In genomic region chr12:21694660-21695059, GRCh38 we compare ENCODE assay signal across 2 cellular contexts.
TF ChIP-seq lines count a peak whose summit lies in the region.

No MANE protein-coding gene starts in this region.

TF ChIP-seq in GM23338, 12 proteins besides CTCF, POLR2A, EP300 and RAD21:
- TF ChIP-seq ZNF114 (CRISPR knock-in tag; IDR thresholded peaks at IDR 0.05) (no peak), ZNF462 (CRISPR knock-in tag; IDR thresholded peaks at IDR 0.05) (no peak), JUNB (IDR thresholded peaks at IDR 0.05; ENCODE audit: unreplicated experiment) (no peak), ZNF331 (CRISPR knock-in tag; IDR thresholded peaks at IDR 0.05; ENCODE audit: low read depth) (no peak), EZH2 (IDR thresholded peaks at IDR 0.05; ENCODE audit: low read depth, unreplicated experiment) (no peak), EZH2phosphoT487 (IDR thresholded peaks at IDR 0.05; ENCODE audit: unreplicated experiment) (no peak), POLR2AphosphoS5 (IDR thresholded peaks at IDR 0.05; ENCODE audit: low read depth) (no peak), CREB1 (CRISPR knock-in tag; IDR thresholded peaks at IDR 0.05; ENCODE audit: low read depth) (no peak)

TF ChIP-seq in H1, 55 proteins besides CTCF, POLR2A, EP300 and RAD21:
- TF ChIP-seq RFX5 (IDR thresholded peaks at IDR 0.05; ENCODE audit: borderline replicate concordance, low read depth, low read length) (no peak), ZNF274 (IDR thresholded peaks at IDR 0.05; ENCODE audit: borderline replicate concordance, extremely low read depth, low read length) (no peak), SIN3A (conservative IDR thresholded peaks at IDR 0.05 in 1 of 2, IDR thresholded peaks at IDR 0.05 in 1 of 2; ENCODE audit: low read depth in 1 of 2, low read length in 2 of 2) (no peak), GTF2F1 (IDR thresholded peaks at IDR 0.05; ENCODE audit: borderline replicate concordance, low read depth, low read length) (no peak), RXRA (IDR thresholded peaks at IDR 0.05; ENCODE audit: insufficient read depth, low read depth, low read length) (no peak), SRF (IDR thresholded peaks at IDR 0.05; ENCODE audit: low read depth, low read length) (no peak), BRCA1 (IDR thresholded peaks at IDR 0.05; ENCODE audit: low read depth, low read length) (no peak)
- TF ChIP-seq, protein P1, sequence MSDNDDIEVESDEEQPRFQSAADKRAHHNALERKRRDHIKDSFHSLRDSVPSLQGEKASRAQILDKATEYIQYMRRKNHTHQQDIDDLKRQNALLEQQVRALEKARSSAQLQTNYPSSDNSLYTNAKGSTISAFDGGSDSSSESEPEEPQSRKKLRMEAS (IDR thresholded peaks at IDR 0.05) = no peak
- TF ChIP-seq, protein P2, sequence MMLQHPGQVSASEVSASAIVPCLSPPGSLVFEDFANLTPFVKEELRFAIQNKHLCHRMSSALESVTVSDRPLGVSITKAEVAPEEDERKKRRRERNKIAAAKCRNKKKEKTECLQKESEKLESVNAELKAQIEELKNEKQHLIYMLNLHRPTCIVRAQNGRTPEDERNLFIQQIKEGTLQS (IDR thresholded peaks at IDR 0.05; ENCODE audit: insufficient read depth, low read depth, low read length) = no peak
TF ChIP-seq in H1: peak in this region for 0.
